ENCODE assay signal across 1 cellular context in the genomic region with DNA sequence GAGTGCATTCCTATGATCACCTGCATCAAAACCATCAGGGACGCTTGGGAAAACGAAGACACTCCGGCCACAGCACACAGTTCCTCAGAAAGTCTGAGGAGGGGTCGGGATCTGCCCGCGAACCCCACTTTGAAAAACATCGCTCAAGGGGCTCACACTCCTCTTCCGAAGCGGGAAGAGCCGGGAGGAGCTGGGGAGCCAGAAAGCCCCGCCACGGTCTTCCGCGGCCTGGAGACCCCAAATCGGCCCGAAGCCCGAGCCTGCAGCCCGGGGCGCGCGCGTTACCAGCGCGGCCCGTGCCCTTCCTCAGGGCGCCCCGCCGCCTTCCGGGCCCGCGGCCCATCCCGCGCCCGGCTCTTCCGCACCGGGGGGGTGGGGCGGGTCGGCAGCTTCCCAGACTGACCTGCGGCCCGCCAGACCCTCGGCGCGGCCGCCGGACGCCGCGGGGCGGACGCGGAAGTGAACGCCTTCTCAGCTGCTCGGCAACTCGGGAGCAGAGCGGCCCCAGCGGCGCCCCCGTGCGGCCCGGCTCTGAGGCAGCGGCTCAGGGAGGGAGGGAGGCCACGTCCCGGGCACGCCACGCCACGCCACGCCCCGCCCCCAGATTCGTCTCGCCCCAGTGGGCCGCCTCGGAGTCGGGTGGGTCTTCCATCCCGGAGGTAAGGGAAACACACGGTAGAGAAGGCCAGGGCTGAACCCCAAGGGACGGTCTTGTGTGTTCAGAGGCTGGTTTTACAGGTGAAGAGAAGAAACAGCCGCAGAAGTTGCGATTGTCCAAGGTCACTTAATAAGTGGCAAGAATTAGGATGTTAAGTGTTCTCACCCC.
TF ChIP-seq lines count a peak whose summit lies in the region.

A gene (minus strand): TSS at position 461 of the 826 bp plus-strand sequence. CDS start 3,052 bp downstream, outside the sequence.

TF ChIP-seq in HEK293, 187 proteins besides CTCF, POLR2A, EP300 and RAD21 (continued from another document and continues in another):
- TF ChIP-seq, protein P1, sequence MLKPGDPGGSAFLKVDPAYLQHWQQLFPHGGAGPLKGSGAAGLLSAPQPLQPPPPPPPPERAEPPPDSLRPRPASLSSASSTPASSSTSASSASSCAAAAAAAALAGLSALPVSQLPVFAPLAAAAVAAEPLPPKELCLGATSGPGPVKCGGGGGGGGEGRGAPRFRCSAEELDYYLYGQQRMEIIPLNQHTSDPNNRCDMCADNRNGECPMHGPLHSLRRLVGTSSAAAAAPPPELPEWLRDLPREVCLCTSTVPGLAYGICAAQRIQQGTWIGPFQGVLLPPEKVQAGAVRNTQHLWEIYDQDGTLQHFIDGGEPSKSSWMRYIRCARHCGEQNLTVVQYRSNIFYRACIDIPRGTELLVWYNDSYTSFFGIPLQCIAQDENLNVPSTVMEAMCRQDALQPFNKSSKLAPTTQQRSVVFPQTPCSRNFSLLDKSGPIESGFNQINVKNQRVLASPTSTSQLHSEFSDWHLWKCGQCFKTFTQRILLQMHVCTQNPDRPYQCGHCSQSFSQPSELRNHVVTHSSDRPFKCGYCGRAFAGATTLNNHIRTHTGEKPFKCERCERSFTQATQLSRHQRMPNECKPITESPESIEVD (tag by site-specific recombination; IDR thresholded peaks at IDR 0.05), result no peak
- no peak for TF ChIP-seq ZNF114 (tag by site-specific recombination; IDR thresholded peaks at IDR 0.05)
- peak; percentile 20; the same call in 1 of the 2 replicates for TF ChIP-seq IKZF3 (tag by site-specific recombination; IDR thresholded peaks at IDR 0.05)
- TF ChIP-seq ZNF391 (tag by site-specific recombination; IDR thresholded peaks at IDR 0.05; ENCODE audit: borderline replicate concordance, low read depth), result no peak
- TF ChIP-seq, protein P2, sequence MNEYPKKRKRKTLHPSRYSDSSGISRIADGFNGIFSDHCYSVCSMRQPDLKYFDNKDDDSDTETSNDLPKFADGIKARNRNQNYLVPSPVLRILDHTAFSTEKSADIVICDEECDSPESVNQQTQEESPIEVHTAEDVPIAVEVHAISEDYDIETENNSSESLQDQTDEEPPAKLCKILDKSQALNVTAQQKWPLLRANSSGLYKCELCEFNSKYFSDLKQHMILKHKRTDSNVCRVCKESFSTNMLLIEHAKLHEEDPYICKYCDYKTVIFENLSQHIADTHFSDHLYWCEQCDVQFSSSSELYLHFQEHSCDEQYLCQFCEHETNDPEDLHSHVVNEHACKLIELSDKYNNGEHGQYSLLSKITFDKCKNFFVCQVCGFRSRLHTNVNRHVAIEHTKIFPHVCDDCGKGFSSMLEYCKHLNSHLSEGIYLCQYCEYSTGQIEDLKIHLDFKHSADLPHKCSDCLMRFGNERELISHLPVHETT (tag by site-specific recombination; IDR thresholded peaks at IDR 0.05), result no peak
- no peak for TF ChIP-seq MEIS1 (CRISPR knock-in tag; IDR thresholded peaks at IDR 0.05; ENCODE audit: borderline replicate concordance)
- no peak for TF ChIP-seq ZNF248 (tag by site-specific recombination; IDR thresholded peaks at IDR 0.05)
- TF ChIP-seq SP7 (tag by site-specific recombination; IDR thresholded peaks at IDR 0.05), result 0 out of 2 replicates have a peak, but pooled peaks have one; percentile 36
- no peak for TF ChIP-seq ZNF184 (tag by site-specific recombination; IDR thresholded peaks at IDR 0.05)
- TF ChIP-seq, protein P3, sequence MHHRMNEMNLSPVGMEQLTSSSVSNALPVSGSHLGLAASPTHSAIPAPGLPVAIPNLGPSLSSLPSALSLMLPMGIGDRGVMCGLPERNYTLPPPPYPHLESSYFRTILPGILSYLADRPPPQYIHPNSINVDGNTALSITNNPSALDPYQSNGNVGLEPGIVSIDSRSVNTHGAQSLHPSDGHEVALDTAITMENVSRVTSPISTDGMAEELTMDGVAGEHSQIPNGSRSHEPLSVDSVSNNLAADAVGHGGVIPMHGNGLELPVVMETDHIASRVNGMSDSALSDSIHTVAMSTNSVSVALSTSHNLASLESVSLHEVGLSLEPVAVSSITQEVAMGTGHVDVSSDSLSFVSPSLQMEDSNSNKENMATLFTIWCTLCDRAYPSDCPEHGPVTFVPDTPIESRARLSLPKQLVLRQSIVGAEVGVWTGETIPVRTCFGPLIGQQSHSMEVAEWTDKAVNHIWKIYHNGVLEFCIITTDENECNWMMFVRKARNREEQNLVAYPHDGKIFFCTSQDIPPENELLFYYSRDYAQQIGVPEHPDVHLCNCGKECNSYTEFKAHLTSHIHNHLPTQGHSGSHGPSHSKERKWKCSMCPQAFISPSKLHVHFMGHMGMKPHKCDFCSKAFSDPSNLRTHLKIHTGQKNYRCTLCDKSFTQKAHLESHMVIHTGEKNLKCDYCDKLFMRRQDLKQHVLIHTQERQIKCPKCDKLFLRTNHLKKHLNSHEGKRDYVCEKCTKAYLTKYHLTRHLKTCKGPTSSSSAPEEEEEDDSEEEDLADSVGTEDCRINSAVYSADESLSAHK (tag by site-specific recombination; IDR thresholded peaks at IDR 0.05), result no peak
- no peak for TF ChIP-seq HOXD13 (CRISPR knock-in tag; IDR thresholded peaks at IDR 0.05; ENCODE audit: borderline replicate concordance)
- TF ChIP-seq ZFP37 (tag by site-specific recombination; IDR thresholded peaks at IDR 0.05), result no peak
- no peak for TF ChIP-seq ZNF24 (tag by site-specific recombination; IDR thresholded peaks at IDR 0.05)
- no peak for TF ChIP-seq ZNF571 (tag by site-specific recombination; IDR thresholded peaks at IDR 0.05)
- TF ChIP-seq ZBTB21 (tag by site-specific recombination; IDR thresholded peaks at IDR 0.05), result no peak
- TF ChIP-seq, protein P4, sequence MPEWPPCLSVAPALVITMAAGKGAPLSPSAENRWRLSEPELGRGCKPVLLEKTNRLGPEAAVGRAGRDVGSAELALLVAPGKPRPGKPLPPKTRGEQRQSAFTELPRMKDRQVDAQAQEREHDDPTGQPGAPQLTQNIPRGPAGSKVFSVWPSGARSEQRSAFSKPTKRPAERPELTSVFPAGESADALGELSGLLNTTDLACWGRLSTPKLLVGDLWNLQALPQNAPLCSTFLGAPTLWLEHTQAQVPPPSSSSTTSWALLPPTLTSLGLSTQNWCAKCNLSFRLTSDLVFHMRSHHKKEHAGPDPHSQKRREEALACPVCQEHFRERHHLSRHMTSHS (tag by site-specific recombination; IDR thresholded peaks at IDR 0.05), result no peak
- TF ChIP-seq, protein P5, sequence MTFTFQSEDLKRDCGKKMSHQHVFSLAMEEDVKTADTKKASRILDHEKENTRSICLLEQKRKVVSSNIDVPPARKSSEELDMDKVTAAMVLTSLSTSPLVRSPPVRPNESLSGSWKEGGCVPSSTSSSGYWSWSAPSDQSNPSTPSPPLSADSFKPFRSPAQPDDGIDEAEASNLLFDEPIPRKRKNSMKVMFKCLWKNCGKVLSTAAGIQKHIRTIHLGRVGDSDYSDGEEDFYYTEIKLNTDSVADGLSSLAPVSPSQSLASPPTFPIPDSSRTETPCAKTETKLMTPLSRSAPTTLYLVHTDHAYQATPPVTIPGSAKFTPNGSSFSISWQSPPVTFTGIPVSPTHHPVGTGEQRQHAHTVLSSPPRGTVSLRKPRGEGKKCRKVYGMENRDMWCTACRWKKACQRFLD (tag by site-specific recombination; IDR thresholded peaks at IDR 0.05), result no peak
- no peak; the same call in 1 of the 2 replicates for TF ChIP-seq ZEB2 (tag by site-specific recombination; IDR thresholded peaks at IDR 0.05)
- TF ChIP-seq TRIM28 (IDR thresholded peaks at IDR 0.05; ENCODE audit: borderline replicate concordance, low read length), result no peak
- TF ChIP-seq ZNF707 (tag by site-specific recombination; IDR thresholded peaks at IDR 0.05), result no peak
- no peak for TF ChIP-seq ZBTB17 (tag by site-specific recombination; IDR thresholded peaks at IDR 0.05)
- TF ChIP-seq ZNF112 (tag by site-specific recombination; IDR thresholded peaks at IDR 0.05), result no peak
- no peak for TF ChIP-seq ZNF529 (tag by site-specific recombination; IDR thresholded peaks at IDR 0.05; ENCODE audit: insufficient replicate concordance)
- TF ChIP-seq ZNF146 (tag by site-specific recombination; IDR thresholded peaks at IDR 0.05), result no peak
- no peak for TF ChIP-seq GFI1B (tag by site-specific recombination; IDR thresholded peaks at IDR 0.05)
- TF ChIP-seq, protein P6, sequence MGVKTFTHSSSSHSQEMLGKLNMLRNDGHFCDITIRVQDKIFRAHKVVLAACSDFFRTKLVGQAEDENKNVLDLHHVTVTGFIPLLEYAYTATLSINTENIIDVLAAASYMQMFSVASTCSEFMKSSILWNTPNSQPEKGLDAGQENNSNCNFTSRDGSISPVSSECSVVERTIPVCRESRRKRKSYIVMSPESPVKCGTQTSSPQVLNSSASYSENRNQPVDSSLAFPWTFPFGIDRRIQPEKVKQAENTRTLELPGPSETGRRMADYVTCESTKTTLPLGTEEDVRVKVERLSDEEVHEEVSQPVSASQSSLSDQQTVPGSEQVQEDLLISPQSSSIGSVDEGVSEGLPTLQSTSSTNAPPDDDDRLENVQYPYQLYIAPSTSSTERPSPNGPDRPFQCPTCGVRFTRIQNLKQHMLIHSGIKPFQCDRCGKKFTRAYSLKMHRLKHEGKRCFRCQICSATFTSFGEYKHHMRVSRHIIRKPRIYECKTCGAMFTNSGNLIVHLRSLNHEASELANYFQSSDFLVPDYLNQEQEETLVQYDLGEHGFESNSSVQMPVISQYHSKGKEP (tag by site-specific recombination; IDR thresholded peaks at IDR 0.05), result no peak
- no peak for TF ChIP-seq ZNF37A (tag by site-specific recombination; IDR thresholded peaks at IDR 0.05)
- TF ChIP-seq, protein P7, sequence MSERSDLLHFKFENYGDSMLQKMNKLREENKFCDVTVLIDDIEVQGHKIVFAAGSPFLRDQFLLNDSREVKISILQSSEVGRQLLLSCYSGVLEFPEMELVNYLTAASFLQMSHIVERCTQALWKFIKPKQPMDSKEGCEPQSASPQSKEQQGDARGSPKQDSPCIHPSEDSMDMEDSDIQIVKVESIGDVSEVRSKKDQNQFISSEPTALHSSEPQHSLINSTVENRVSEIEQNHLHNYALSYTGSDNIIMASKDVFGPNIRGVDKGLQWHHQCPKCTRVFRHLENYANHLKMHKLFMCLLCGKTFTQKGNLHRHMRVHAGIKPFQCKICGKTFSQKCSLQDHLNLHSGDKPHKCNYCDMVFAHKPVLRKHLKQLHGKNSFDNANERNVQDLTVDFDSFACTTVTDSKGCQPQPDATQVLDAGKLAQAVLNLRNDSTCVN (tag by site-specific recombination; optimal IDR thresholded peaks at IDR 0.05), result peak; percentile 56
- no peak for TF ChIP-seq OVOL3 (tag by site-specific recombination; IDR thresholded peaks at IDR 0.05)
- no peak for TF ChIP-seq PRDM1 (tag by site-specific recombination; IDR thresholded peaks at IDR 0.05)
- TF ChIP-seq ZNF202 (tag by site-specific recombination; IDR thresholded peaks at IDR 0.05; ENCODE audit: borderline replicate concordance), result no peak
- TF ChIP-seq ZNF266 (tag by site-specific recombination; IDR thresholded peaks at IDR 0.05; ENCODE audit: low read depth), result no peak
- no peak for TF ChIP-seq ZNF843 (tag by site-specific recombination; IDR thresholded peaks at IDR 0.05)
- no peak for TF ChIP-seq ZNF223 (tag by site-specific recombination; IDR thresholded peaks at IDR 0.05)
- TF ChIP-seq ZNF10 (tag by site-specific recombination; IDR thresholded peaks at IDR 0.05), result no peak
- no peak for TF ChIP-seq MZF1 (tag by site-specific recombination; IDR thresholded peaks at IDR 0.05; ENCODE audit: borderline replicate concordance)
- no peak for TF ChIP-seq ZNF549 (tag by site-specific recombination; IDR thresholded peaks at IDR 0.05)
- no peak for TF ChIP-seq ZNF558 (tag by site-specific recombination; IDR thresholded peaks at IDR 0.05)
- TF ChIP-seq, protein P8, sequence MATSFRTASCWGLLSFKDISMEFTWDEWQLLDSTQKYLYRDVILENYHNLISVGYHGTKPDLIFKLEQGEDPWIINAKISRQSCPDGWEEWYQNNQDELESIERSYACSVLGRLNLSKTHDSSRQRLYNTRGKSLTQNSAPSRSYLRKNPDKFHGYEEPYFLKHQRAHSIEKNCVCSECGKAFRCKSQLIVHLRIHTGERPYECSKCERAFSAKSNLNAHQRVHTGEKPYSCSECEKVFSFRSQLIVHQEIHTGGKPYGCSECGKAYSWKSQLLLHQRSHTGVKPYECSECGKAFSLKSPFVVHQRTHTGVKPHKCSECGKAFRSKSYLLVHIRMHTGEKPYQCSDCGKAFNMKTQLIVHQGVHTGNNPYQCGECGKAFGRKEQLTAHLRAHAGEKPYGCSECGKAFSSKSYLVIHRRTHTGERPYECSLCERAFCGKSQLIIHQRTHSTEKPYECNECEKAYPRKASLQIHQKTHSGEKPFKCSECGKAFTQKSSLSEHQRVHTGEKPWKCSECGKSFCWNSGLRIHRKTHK (tag by site-specific recombination; IDR thresholded peaks at IDR 0.05), result no peak
- TF ChIP-seq ZNF350 (tag by site-specific recombination; IDR thresholded peaks at IDR 0.05), result no peak
- TF ChIP-seq, protein P9, sequence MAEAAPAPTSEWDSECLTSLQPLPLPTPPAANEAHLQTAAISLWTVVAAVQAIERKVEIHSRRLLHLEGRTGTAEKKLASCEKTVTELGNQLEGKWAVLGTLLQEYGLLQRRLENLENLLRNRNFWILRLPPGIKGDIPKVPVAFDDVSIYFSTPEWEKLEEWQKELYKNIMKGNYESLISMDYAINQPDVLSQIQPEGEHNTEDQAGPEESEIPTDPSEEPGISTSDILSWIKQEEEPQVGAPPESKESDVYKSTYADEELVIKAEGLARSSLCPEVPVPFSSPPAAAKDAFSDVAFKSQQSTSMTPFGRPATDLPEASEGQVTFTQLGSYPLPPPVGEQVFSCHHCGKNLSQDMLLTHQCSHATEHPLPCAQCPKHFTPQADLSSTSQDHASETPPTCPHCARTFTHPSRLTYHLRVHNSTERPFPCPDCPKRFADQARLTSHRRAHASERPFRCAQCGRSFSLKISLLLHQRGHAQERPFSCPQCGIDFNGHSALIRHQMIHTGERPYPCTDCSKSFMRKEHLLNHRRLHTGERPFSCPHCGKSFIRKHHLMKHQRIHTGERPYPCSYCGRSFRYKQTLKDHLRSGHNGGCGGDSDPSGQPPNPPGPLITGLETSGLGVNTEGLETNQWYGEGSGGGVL (tag by site-specific recombination; IDR thresholded peaks at IDR 0.05), result no peak
- no peak for TF ChIP-seq ZNF747 (tag by site-specific recombination; IDR thresholded peaks at IDR 0.05)
- no peak for TF ChIP-seq SCRT1 (tag by site-specific recombination; IDR thresholded peaks at IDR 0.05; ENCODE audit: borderline replicate concordance)
- TF ChIP-seq ZNF132 (tag by site-specific recombination; IDR thresholded peaks at IDR 0.05; ENCODE audit: borderline replicate concordance), result no peak
- TF ChIP-seq, protein P10, sequence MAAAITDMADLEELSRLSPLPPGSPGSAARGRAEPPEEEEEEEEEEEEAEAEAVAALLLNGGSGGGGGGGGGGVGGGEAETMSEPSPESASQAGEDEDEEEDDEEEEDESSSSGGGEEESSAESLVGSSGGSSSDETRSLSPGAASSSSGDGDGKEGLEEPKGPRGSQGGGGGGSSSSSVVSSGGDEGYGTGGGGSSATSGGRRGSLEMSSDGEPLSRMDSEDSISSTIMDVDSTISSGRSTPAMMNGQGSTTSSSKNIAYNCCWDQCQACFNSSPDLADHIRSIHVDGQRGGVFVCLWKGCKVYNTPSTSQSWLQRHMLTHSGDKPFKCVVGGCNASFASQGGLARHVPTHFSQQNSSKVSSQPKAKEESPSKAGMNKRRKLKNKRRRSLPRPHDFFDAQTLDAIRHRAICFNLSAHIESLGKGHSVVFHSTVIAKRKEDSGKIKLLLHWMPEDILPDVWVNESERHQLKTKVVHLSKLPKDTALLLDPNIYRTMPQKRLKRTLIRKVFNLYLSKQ (tag by site-specific recombination; IDR thresholded peaks at IDR 0.05; ENCODE audit: borderline replicate concordance), result no peak
- TF ChIP-seq KLF9 (tag by site-specific recombination; IDR thresholded peaks at IDR 0.05; ENCODE audit: low read depth), result peak; percentile 56
- TF ChIP-seq ZNF2 (tag by site-specific recombination; IDR thresholded peaks at IDR 0.05), result 0 out of 2 replicates have a peak, but pooled peaks have one; percentile 31
- no peak for TF ChIP-seq TCF7L2 (IDR thresholded peaks at IDR 0.05; ENCODE audit: borderline replicate concordance, low read depth, low read length)
